23 cellular contexts compared by ENCODE assay signal in the genomic region with DNA sequence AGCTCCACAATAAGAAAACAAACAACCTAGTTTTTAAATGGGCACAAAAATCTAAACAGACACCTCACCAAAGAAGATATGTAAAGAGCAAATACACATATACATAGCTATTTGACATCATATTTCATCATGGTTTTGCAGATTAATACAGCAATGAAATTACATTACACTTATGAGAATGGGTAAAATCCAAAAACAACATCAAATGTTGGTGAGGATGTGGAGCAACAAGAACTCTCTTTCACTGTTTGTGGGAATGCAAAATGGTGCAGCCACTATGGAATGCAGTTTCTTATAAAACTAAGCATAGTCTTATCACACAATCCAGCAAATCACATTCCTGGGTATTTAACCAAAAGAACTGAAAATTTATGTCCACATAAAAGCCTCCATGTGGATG. TPM values are rescaled to one million over a fixed set of nuclear protein-coding genes. Genes with fewer than 3 reads are reported as not detected.
A peak's percentile ranks its signal among the peaks of the same experiment; 100 is the strongest.
DNase-seq lines count a peak whose midpoint lies in the region; FAIRE-seq and TF ChIP-seq lines count a peak whose summit lies in the region.
"Had no signal": no experiment of that assay in that cellular context is flagged by ENCODE, and none has a peak within 500 bp of the region (broad histone marks: within the 10 kb centered on the region; RNA-seq: fewer than 3 reads in every experiment).

No MANE protein-coding gene starts in this region.

- POLR2A ChIA-PET in AG04449 (lab: Yijun Ruan, JAX): no interaction called here
- POLR2A ChIA-PET in HEK293T (lab: Yijun Ruan, JAX): no interaction called here

- H3K36me3 ChIP-seq in sigmoid colon: no peaks in the 10 kb centered on the region
- H3K36me3 ChIP-seq: BE2C had no signal

- FAIRE-seq in HTR-8/SVneo (lab: Jason Lieb, UNC): peak; percentile 13
- FAIRE-seq: H54 had no signal

- intact Hi-C loops in sigmoid colon (cut with DNase I): no loop called here

- peak; percentile 94 for DNase-seq in AG04449 (ENCODE audit: low read depth, low spot score)
- DNase-seq in HTR-8/SVneo (ENCODE audit: insufficient read length, low spot score): no peak
- peak; percentile 16 for DNase-seq in astrocyte of the hippocampus (ENCODE audit: low read depth, low spot score)
- peak; percentile 21 for DNase-seq in fibroblast of the aortic adventitia (ENCODE audit: low read depth)
- DNase-seq in HEK293T (ENCODE audit: extremely low spot score): no peak
- DNase-seq in activated CD8-positive, alpha-beta memory T cell treated with anti-CD3 and anti-CD28 coated beads, Interleukin-2, amount 50 U/mL, for 48 hours: no peak
- no peak for DNase-seq in DMS53 (lab: John Stamatoyannopoulos, UW)
- no peak for DNase-seq in sigmoid colon
- DNase-seq: BE2C; Calu3; CD4-positive, alpha-beta T cell; NCI-H1105 treated with DMSO at 0.1 percent for 48 hours; NCI-H1694 treated with DMSO at 0.1 percent for 48 hours; NCI-H2107; NCI-H2227 treated with DMSO at 0.1 percent for 48 hours; NCI-H524; PC-9; SIG-M5 had no signal

- H3K4me1 ChIP-seq in sigmoid colon: no peaks in the 10 kb centered on the region
- H3K4me1 ChIP-seq: BE2C had no signal

- TF ChIP-seq EP300 in sigmoid colon (IDR thresholded peaks at IDR 0.05): no peak

- no peak for TF ChIP-seq CTCF in AG04449 (IDR thresholded peaks at IDR 0.05; ENCODE audit: insufficient read depth, low read length, missing control alignments)
- TF ChIP-seq CTCF in fibroblast of the aortic adventitia (IDR thresholded peaks at IDR 0.05; ENCODE audit: insufficient read depth, low read length): no peak
- no peak for TF ChIP-seq CTCF in sigmoid colon (IDR thresholded peaks at IDR 0.05)

- CTCF ChIA-PET in AG04449 (lab: Yijun Ruan, JAX) (interaction anchor here (0.6 to 3.5 kb wide), 4 partner anchors 28 to 47 kb away, joined by 3 to 10 read pairs (median 5); a partner anchor contains a TSS), HEK293T (lab: Yijun Ruan, JAX) (interaction anchor here (0.7 kb wide), 1 partner anchor 746 kb away, joined by 5 read pairs; no protein-coding TSS in a partner anchor)

- no peak overlapping the region for H3K27ac ChIP-seq in sigmoid colon
- H3K27ac ChIP-seq: 22Rv1, HL-60, PC-9, RWPE1 had no signal

- H3K9me3 ChIP-seq in sigmoid colon: peaks cover 0 to 4% (median 1%) of the 10 kb centered on the region in 4 donors
- H3K9me3 ChIP-seq: BE2C had no signal

- no peaks in the 10 kb centered on the region for H3K27me3 ChIP-seq in sigmoid colon
- H3K27me3 ChIP-seq: BE2C had no signal

- H3K4me3 ChIP-seq in AG04449 (ENCODE audit: low read depth, low read length) (no peak overlapping the region), fibroblast of the aortic adventitia (ENCODE audit: low read depth, low read length) (no peak overlapping the region), sigmoid colon (no peak overlapping the region)
- H3K4me3 ChIP-seq: PC-9 had no signal

- no peak for TF ChIP-seq POLR2A in sigmoid colon (IDR thresholded peaks at IDR 0.05)

TF ChIP-seq in HEK293T, 16 proteins besides CTCF, POLR2A, EP300 and RAD21:
- TF ChIP-seq ZNF384 (IDR thresholded peaks at IDR 0.05) (no peak), LEF1 (IDR thresholded peaks at IDR 0.05; ENCODE audit: borderline replicate concordance) (no peak), ARNT (IDR thresholded peaks at IDR 0.05) (no peak), NFRKB (IDR thresholded peaks at IDR 0.05) (no peak), CTBP1 (IDR thresholded peaks at IDR 0.05; ENCODE audit: borderline replicate concordance) (no peak), ELF4 (IDR thresholded peaks at IDR 0.05) (no peak), SUZ12 (IDR thresholded peaks at IDR 0.05) (no peak), FOXA1 (IDR thresholded peaks at IDR 0.05) (no peak)
- TF ChIP-seq, protein P1, sequence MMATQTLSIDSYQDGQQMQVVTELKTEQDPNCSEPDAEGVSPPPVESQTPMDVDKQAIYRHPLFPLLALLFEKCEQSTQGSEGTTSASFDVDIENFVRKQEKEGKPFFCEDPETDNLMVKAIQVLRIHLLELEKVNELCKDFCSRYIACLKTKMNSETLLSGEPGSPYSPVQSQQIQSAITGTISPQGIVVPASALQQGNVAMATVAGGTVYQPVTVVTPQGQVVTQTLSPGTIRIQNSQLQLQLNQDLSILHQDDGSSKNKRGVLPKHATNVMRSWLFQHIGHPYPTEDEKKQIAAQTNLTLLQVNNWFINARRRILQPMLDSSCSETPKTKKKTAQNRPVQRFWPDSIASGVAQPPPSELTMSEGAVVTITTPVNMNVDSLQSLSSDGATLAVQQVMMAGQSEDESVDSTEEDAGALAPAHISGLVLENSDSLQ (IDR thresholded peaks at IDR 0.05): no peak

RNA-seq across cellular contexts. Expression of a gene that starts 25.0 kb away (rescaled TPM):
- total RNA-seq in fibroblast of the aortic adventitia (ENCODE audit: low replicate concordance) (2.2 and 5.0 TPM in 2 replicates), sigmoid colon (1 to 10 TPM; 1.5 to 4.1 (median 2.9) TPM)
- 1 to 10 TPM in 1 of 3 donors, under 1 TPM in 2; 0.60 to 3.2 (median 0.92) TPM for polyA plus RNA-seq in sigmoid colon

RNA-seq across cellular contexts. Expression of a gene that starts 27.1 kb away (rescaled TPM):
- total RNA-seq in fibroblast of the aortic adventitia (ENCODE audit: low replicate concordance) (3.2 and 3.5 TPM in 2 replicates), sigmoid colon (10 to 100 TPM in 3 of 4 donors, 1 to 10 TPM in 1; 8.7 to 15.7 (median 13.0) TPM)
- 1 to 10 TPM; 1.8 to 6.5 (median 2.8) TPM for polyA plus RNA-seq in sigmoid colon
- total RNA-seq: HT1080 had no signal

RNA-seq across cellular contexts. Expression of a gene that starts 36.0 kb away (rescaled TPM):
- total RNA-seq in fibroblast of the aortic adventitia (ENCODE audit: low replicate concordance) (263 and 378 TPM in 2 replicates), sigmoid colon (100 to 1,000 TPM; 120 to 189 (median 134) TPM)
- 10 to 100 TPM; 24.7 to 49.5 (median 46.2) TPM for polyA plus RNA-seq in sigmoid colon
- total RNA-seq: CD4-positive, alpha-beta T cell had no signal

RNA-seq across cellular contexts. Expression of a gene that starts 48.9 kb away (rescaled TPM):
- not detected in 2 replicates for total RNA-seq in fibroblast of the aortic adventitia (ENCODE audit: low replicate concordance)
- total RNA-seq in sigmoid colon: under 1 TPM in 3 of 4 donors, not detected in 1; under 0.01 to 0.27 (median 0.16) TPM
- polyA plus RNA-seq in sigmoid colon: 1 to 10 TPM in 1 of 3 donors, under 1 TPM in 1, not detected in 1; under 0.01 to 6.8 TPM
- total RNA-seq: Calu3; CD4-positive, alpha-beta T cell; HT1080; PC-9 had no signal

Comparison
In these comparisons a context has a peak if more than half of its experiments do, and no peak if none do; other contexts are left out.
1. DNase-seq: peak in AG04449 (single experiment), astrocyte of the hippocampus (single experiment) and fibroblast of the aortic adventitia (single experiment); none in HTR-8/SVneo (single experiment), HEK293T (single experiment), activated CD8-positive, alpha-beta memory T cell treated with anti-CD3 and anti-CD28 coated beads, Interleukin-2, amount 50 U/mL, for 48 hours (single experiment), DMS53 (single experiment) and sigmoid colon (single experiment).